ENCODE assay signal across 2 cellular contexts in genomic region chr22:35956850-35957249, GRCh38.
TF ChIP-seq lines count a peak whose summit lies in the region.

No MANE protein-coding gene starts in this region.

TF ChIP-seq in IMR-90, 13 proteins besides CTCF, POLR2A, EP300 and RAD21:
- TF ChIP-seq CHD1 (IDR thresholded peaks at IDR 0.05; ENCODE audit: low read depth, low read length) (no peak), USF2 (IDR thresholded peaks at IDR 0.05; ENCODE audit: low read depth, low read length) (no peak), FOS (IDR thresholded peaks at IDR 0.05; ENCODE audit: low read depth, low read length) (no peak), MXI1 (IDR thresholded peaks at IDR 0.05; ENCODE audit: borderline replicate concordance, low read depth, low read length) (no peak), ELK1 (IDR thresholded peaks at IDR 0.05; ENCODE audit: borderline replicate concordance, low read depth, low read length) (no peak), MAZ (IDR thresholded peaks at IDR 0.05; ENCODE audit: borderline replicate concordance, low read depth, low read length) (no peak), RCOR1 (IDR thresholded peaks at IDR 0.05; ENCODE audit: insufficient replicate concordance, low read length) (no peak), BHLHE40 (IDR thresholded peaks at IDR 0.05; ENCODE audit: low read depth, low read length) (no peak)
TF ChIP-seq in IMR-90: peak in this region for 0.

TF ChIP-seq in neural cell, 6 proteins besides CTCF, POLR2A, EP300 and RAD21 (continued from another document):
- no peak for TF ChIP-seq EZH2 (IDR thresholded peaks at IDR 0.05; ENCODE audit: borderline replicate concordance, insufficient read depth, low read length, poor library complexity, severe bottlenecking)
- no peak for TF ChIP-seq REST (IDR thresholded peaks at IDR 0.05; ENCODE audit: borderline replicate concordance)
- no peak for TF ChIP-seq MXI1 (conservative IDR thresholded peaks at IDR 0.05; ENCODE audit: poor library complexity, severe bottlenecking)
- no peak for TF ChIP-seq POLR2AphosphoS5 (IDR thresholded peaks at IDR 0.05)
- no peak for TF ChIP-seq TAF1 (IDR thresholded peaks at IDR 0.05; ENCODE audit: low read depth)
